ENCODE assay signal across 9 cellular contexts in the genomic region with DNA sequence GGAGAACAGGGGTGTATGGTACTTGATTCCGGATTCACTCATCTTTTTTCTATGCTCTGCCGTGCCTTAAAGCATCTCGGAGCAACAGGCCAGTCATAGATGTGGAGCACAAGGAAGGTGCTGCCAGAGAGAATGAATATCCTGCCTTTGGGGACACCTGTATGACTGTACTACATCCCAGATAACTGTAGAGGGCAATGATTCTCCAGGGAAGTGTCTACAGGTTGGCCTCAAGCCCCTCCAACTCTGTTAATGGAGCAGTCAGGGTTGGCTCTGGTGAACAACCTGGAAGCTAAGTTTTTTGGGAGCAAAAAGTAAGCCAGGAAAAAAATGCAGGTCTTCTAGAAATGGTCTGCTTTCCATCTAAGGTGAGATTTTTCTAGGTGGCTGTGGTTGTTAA.
A peak's percentile ranks its signal among the peaks of the same experiment; 100 is the strongest.
DNase-seq lines count a peak whose midpoint lies in the region; ATAC-seq, FAIRE-seq and TF ChIP-seq lines count a peak whose summit lies in the region.
"Had no signal": no experiment of that assay in that cellular context is flagged by ENCODE, and none has a peak within 500 bp of the region (broad histone marks: within the 10 kb centered on the region; RNA-seq: fewer than 3 reads in every experiment).

No MANE protein-coding gene starts in this region.

- no peak overlapping the region for H4K8ac ChIP-seq in mesendoderm (ENCODE audit: low read depth, low read length)

- DNase-seq in NCI-H1417 (lab: John Stamatoyannopoulos, UW), result peak in 2 of 3 experiments; percentile 5 to 26
- no peak for DNase-seq in NCI-H1417 treated with DMSO at 0.1 percent for 48 hours (lab: John Stamatoyannopoulos, UW)
- DNase-seq in Panc1 (ENCODE audit: low read depth, low spot score), result no peak
- DNase-seq in mesendoderm, result peak; percentile 70
- DNase-seq in NCI-H2196 (lab: John Stamatoyannopoulos, UW; ENCODE audit: unreplicated experiment), result no peak
- no peak for DNase-seq in frontal cortex (ENCODE audit: low spot score in 2 of 2)
- no peak for DNase-seq in glutamatergic neuron
- DNase-seq: activated naive CD8-positive, alpha-beta T cell treated with anti-CD3 and anti-CD28 coated beads, Interleukin-2, amount 50 U/mL, for 24 hours had no signal

- no peak overlapping the region for H3K4me2 ChIP-seq in mesendoderm (ENCODE audit: low read length)

- H3K23ac ChIP-seq in mesendoderm (ENCODE audit: low read length), result no peak overlapping the region

- H3K9ac ChIP-seq in mesendoderm (ENCODE audit: low read length), result no peak overlapping the region

- POLR2A ChIA-PET in Panc1 (lab: Charles Lee), result no interaction called here

- intact Hi-C loops in Panc1 (cut with micrococcal nuclease; ENCODE audit: unreplicated experiment), result loop anchor here (10.0 kb wide), 1 partner anchor 459 kb away; no protein-coding TSS in a partner anchor

- H3K27ac ChIP-seq in Panc1 (ENCODE audit: low read length) (no peak overlapping the region), mesendoderm (ENCODE audit: low read depth, low read length) (no peak overlapping the region)

- H3K18ac ChIP-seq in mesendoderm (ENCODE audit: low read length), result no peak overlapping the region

- peaks cover 1% of the 10 kb centered on the region for H3K27me3 Mint-ChIP-seq in glutamatergic neuron (ENCODE audit: unreplicated experiment)
- H3K27me3 Mint-ChIP-seq: activated naive CD8-positive, alpha-beta T cell treated with anti-CD3 and anti-CD28 coated beads, Interleukin-2, amount 50 U/mL, for 24 hours had no signal

- no peak overlapping the region for H2BK5ac ChIP-seq in mesendoderm (ENCODE audit: low read length)

- no peaks in the 10 kb centered on the region for H3K9me3 ChIP-seq in Panc1 (ENCODE audit: control insufficient read depth, insufficient read depth, low read depth, low read length)

- H2BK120ac ChIP-seq in mesendoderm (ENCODE audit: low read depth, low read length), result no peak overlapping the region

- no peaks in the 10 kb centered on the region for H3K9me3 Mint-ChIP-seq in glutamatergic neuron (ENCODE audit: unreplicated experiment)
- H3K9me3 Mint-ChIP-seq: activated naive CD8-positive, alpha-beta T cell treated with anti-CD3 and anti-CD28 coated beads, Interleukin-2, amount 50 U/mL, for 24 hours had no signal

- H3K27me3 ChIP-seq in Panc1 (ENCODE audit: control insufficient read depth, insufficient read depth, low read length), result no peaks in the 10 kb centered on the region
- H3K27me3 ChIP-seq in mesendoderm (ENCODE audit: insufficient read depth, low read length, poor library complexity), result no peaks in the 10 kb centered on the region

- in situ Hi-C loops in Panc1 (cut with HindIII; ENCODE audit: low pct_unique_long_range_greater_than_20kb, low sequenced_read_pairs), result no loop called here

- TF ChIP-seq CTCF in Panc1 (IDR thresholded peaks at IDR 0.05), result peak; percentile 24; the same call in 1 of the 2 replicates
- no peak for TF ChIP-seq CTCF in glutamatergic neuron (IDR thresholded peaks at IDR 0.05; ENCODE audit: partially characterized antibody, unreplicated experiment)

- H3K4me1 ChIP-seq in Panc1 (ENCODE audit: control insufficient read depth, insufficient read depth, low read length) (peaks cover 6% of the 10 kb centered on the region; the same call in 1 of the 2 replicates), mesendoderm (ENCODE audit: control insufficient read depth, low read depth, low read length) (no peaks in the 10 kb centered on the region)

- H3K36me3 ChIP-seq in Panc1 (ENCODE audit: control insufficient read depth, insufficient read depth, low read length) (no peaks in the 10 kb centered on the region; the same call in 1 of the 2 replicates), mesendoderm (ENCODE audit: control insufficient read depth, insufficient read depth, low read length) (no peaks in the 10 kb centered on the region)

- CTCF ChIA-PET in Panc1 (lab: Charles Lee), result no interaction called here

- H2BK15ac ChIP-seq in mesendoderm (replicated peaks; ENCODE audit: low read depth), result no peak overlapping the region

- H3K79me1 ChIP-seq in mesendoderm (ENCODE audit: low read length), result no peaks in the 10 kb centered on the region

- peak; percentile 58 for ATAC-seq in HG02798 (IDR thresholded peaks at IDR 0.05; ENCODE audit: poor library complexity, unreplicated experiment)
- no peak for ATAC-seq in Panc1
- ATAC-seq: activated naive CD8-positive, alpha-beta T cell treated with anti-CD3 and anti-CD28 coated beads, Interleukin-2, amount 50 U/mL, for 24 hours had no signal

- no peak overlapping the region for H3K27ac Mint-ChIP-seq in glutamatergic neuron (ENCODE audit: unreplicated experiment)
- H3K27ac Mint-ChIP-seq: activated naive CD8-positive, alpha-beta T cell treated with anti-CD3 and anti-CD28 coated beads, Interleukin-2, amount 50 U/mL, for 24 hours had no signal

- BruUV-seq in Panc1 (replicated peaks; lab: Mats Ljungman, UMichigan), result no TSS peak

- H3K79me2 ChIP-seq in mesendoderm (ENCODE audit: control insufficient read depth, insufficient read depth, low read length), result no peaks in the 10 kb centered on the region

- peaks cover 11% of the 10 kb centered on the region for H3K4me1 Mint-ChIP-seq in glutamatergic neuron (ENCODE audit: low read depth, unreplicated experiment)
- H3K4me1 Mint-ChIP-seq: activated naive CD8-positive, alpha-beta T cell treated with anti-CD3 and anti-CD28 coated beads, Interleukin-2, amount 50 U/mL, for 24 hours had no signal

- H3K4me3 ChIP-seq in Panc1 (ENCODE audit: low read depth in 2 of 2, low read length in 2 of 2), result no peak overlapping the region
- no peak overlapping the region for H3K4me3 ChIP-seq in mesendoderm (ENCODE audit: low read length)

- H3K36me3 Mint-ChIP-seq in glutamatergic neuron (ENCODE audit: unreplicated experiment), result no peaks in the 10 kb centered on the region

- H4K5ac ChIP-seq in mesendoderm (ENCODE audit: low read length), result no peak overlapping the region

- no peak overlapping the region for H3K4ac ChIP-seq in mesendoderm (ENCODE audit: low read depth, low read length)

- WGBS in mesendoderm (ENCODE audit: extremely low coverage, insufficient coverage, low lambda C conversion rate), result no CpG with 5 or more reads among the region's 3 CpGs

- H3K56ac ChIP-seq in mesendoderm (ENCODE audit: low read length), result no peak overlapping the region

- no peak overlapping the region for H3K4me3 Mint-ChIP-seq in glutamatergic neuron (ENCODE audit: unreplicated experiment)
- H3K4me3 Mint-ChIP-seq: activated naive CD8-positive, alpha-beta T cell treated with anti-CD3 and anti-CD28 coated beads, Interleukin-2, amount 50 U/mL, for 24 hours had no signal

- no peak for FAIRE-seq in frontal cortex (lab: Jason Lieb, UNC)

- no peak overlapping the region for H2AK5ac ChIP-seq in mesendoderm (ENCODE audit: low read length)

Comparison
In these comparisons a context has a peak if more than half of its experiments do, and no peak if none do; other contexts are left out.
1. DNase-seq: peak in NCI-H1417 (2 of 3) and mesendoderm (single experiment); none in NCI-H1417 treated with DMSO at 0.1 percent for 48 hours (single experiment), Panc1 (single experiment), NCI-H2196 (single experiment), frontal cortex (0 of 2) and glutamatergic neuron (single experiment).